Comparison of ENCODE assay signal across 1 cellular context in the genomic region with DNA sequence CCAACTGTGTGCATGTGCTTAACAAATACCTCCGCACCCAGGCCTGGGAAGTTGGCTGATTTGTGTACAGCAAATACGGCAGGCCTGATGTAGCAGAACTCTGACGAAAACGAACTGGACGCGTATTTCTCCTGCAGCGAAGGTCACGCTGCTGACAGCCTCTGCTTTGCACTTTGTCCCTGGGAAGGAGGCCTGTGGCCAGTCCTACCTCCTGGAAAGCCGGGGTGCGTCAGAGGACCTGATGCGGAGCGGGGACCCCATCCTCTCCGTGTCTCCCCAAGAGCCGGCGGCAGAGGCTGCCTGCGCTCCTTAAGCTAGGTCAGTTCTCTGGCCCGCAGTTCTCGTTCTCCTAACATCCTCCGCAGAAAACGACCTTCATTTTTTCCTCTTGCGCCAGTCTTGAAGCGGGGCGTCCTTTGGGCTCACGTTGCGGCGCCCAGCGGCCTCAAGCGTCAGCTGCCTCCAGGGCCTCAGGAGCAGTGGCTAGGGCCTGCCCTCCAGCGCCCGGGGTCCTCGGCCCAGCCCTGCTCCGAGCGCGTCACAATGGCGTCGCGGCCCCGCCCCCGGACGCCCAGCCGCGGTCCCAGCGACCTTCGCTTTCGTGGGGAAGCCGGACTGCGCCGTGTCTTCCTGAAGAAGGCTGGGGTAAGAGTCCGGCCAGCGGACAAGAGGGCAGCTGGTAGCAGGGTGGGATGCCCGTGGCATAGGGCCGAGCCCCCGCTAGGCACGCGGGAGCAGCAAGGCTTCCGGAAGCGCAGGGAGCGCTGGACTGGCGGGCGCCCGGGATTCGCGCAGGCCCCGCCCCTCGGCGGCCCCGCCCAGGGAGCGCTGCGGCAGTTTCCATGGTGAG.
TF ChIP-seq lines count a peak whose summit lies in the region.

Gene ZNF487 (plus strand): TSS at position 821 of the 850 bp plus-strand sequence. CDS start 38,703 bp downstream, outside the sequence.

TF ChIP-seq in HepG2, 621 proteins besides CTCF, POLR2A, EP300 and RAD21 (continued from another document):
- TF ChIP-seq, protein P1, sequence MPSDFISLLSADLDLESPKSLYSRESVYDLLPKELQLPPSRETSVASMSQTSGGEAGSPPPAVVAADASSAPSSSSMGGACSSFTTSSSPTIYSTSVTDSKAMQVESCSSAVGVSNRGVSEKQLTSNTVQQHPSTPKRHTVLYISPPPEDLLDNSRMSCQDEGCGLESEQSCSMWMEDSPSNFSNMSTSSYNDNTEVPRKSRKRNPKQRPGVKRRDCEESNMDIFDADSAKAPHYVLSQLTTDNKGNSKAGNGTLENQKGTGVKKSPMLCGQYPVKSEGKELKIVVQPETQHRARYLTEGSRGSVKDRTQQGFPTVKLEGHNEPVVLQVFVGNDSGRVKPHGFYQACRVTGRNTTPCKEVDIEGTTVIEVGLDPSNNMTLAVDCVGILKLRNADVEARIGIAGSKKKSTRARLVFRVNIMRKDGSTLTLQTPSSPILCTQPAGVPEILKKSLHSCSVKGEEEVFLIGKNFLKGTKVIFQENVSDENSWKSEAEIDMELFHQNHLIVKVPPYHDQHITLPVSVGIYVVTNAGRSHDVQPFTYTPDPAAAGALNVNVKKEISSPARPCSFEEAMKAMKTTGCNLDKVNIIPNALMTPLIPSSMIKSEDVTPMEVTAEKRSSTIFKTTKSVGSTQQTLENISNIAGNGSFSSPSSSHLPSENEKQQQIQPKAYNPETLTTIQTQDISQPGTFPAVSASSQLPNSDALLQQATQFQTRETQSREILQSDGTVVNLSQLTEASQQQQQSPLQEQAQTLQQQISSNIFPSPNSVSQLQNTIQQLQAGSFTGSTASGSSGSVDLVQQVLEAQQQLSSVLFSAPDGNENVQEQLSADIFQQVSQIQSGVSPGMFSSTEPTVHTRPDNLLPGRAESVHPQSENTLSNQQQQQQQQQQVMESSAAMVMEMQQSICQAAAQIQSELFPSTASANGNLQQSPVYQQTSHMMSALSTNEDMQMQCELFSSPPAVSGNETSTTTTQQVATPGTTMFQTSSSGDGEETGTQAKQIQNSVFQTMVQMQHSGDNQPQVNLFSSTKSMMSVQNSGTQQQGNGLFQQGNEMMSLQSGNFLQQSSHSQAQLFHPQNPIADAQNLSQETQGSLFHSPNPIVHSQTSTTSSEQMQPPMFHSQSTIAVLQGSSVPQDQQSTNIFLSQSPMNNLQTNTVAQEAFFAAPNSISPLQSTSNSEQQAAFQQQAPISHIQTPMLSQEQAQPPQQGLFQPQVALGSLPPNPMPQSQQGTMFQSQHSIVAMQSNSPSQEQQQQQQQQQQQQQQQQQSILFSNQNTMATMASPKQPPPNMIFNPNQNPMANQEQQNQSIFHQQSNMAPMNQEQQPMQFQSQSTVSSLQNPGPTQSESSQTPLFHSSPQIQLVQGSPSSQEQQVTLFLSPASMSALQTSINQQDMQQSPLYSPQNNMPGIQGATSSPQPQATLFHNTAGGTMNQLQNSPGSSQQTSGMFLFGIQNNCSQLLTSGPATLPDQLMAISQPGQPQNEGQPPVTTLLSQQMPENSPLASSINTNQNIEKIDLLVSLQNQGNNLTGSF (CRISPR knock-in tag; IDR thresholded peaks at IDR 0.05) = peak; percentile 54; the same call in 1 of the 2 replicates
- no peak for TF ChIP-seq ZSCAN12 (CRISPR knock-in tag; IDR thresholded peaks at IDR 0.05)
- peak; percentile 92 for TF ChIP-seq ZBTB3 (CRISPR knock-in tag; IDR thresholded peaks at IDR 0.05; ENCODE audit: borderline replicate concordance, low read depth)
- TF ChIP-seq MIXL1 (CRISPR knock-in tag; IDR thresholded peaks at IDR 0.05) = 0 out of 2 replicates have a peak, but pooled peaks have one; percentile 9
- TF ChIP-seq REST (IDR thresholded peaks at IDR 0.05; ENCODE audit: borderline replicate concordance in 1 of 2, low read depth in 1 of 2, low read length in 2 of 2) = no peak
- TF ChIP-seq HMG20B (CRISPR knock-in tag; conservative IDR thresholded peaks at IDR 0.05) = no peak
- TF ChIP-seq, protein P2, sequence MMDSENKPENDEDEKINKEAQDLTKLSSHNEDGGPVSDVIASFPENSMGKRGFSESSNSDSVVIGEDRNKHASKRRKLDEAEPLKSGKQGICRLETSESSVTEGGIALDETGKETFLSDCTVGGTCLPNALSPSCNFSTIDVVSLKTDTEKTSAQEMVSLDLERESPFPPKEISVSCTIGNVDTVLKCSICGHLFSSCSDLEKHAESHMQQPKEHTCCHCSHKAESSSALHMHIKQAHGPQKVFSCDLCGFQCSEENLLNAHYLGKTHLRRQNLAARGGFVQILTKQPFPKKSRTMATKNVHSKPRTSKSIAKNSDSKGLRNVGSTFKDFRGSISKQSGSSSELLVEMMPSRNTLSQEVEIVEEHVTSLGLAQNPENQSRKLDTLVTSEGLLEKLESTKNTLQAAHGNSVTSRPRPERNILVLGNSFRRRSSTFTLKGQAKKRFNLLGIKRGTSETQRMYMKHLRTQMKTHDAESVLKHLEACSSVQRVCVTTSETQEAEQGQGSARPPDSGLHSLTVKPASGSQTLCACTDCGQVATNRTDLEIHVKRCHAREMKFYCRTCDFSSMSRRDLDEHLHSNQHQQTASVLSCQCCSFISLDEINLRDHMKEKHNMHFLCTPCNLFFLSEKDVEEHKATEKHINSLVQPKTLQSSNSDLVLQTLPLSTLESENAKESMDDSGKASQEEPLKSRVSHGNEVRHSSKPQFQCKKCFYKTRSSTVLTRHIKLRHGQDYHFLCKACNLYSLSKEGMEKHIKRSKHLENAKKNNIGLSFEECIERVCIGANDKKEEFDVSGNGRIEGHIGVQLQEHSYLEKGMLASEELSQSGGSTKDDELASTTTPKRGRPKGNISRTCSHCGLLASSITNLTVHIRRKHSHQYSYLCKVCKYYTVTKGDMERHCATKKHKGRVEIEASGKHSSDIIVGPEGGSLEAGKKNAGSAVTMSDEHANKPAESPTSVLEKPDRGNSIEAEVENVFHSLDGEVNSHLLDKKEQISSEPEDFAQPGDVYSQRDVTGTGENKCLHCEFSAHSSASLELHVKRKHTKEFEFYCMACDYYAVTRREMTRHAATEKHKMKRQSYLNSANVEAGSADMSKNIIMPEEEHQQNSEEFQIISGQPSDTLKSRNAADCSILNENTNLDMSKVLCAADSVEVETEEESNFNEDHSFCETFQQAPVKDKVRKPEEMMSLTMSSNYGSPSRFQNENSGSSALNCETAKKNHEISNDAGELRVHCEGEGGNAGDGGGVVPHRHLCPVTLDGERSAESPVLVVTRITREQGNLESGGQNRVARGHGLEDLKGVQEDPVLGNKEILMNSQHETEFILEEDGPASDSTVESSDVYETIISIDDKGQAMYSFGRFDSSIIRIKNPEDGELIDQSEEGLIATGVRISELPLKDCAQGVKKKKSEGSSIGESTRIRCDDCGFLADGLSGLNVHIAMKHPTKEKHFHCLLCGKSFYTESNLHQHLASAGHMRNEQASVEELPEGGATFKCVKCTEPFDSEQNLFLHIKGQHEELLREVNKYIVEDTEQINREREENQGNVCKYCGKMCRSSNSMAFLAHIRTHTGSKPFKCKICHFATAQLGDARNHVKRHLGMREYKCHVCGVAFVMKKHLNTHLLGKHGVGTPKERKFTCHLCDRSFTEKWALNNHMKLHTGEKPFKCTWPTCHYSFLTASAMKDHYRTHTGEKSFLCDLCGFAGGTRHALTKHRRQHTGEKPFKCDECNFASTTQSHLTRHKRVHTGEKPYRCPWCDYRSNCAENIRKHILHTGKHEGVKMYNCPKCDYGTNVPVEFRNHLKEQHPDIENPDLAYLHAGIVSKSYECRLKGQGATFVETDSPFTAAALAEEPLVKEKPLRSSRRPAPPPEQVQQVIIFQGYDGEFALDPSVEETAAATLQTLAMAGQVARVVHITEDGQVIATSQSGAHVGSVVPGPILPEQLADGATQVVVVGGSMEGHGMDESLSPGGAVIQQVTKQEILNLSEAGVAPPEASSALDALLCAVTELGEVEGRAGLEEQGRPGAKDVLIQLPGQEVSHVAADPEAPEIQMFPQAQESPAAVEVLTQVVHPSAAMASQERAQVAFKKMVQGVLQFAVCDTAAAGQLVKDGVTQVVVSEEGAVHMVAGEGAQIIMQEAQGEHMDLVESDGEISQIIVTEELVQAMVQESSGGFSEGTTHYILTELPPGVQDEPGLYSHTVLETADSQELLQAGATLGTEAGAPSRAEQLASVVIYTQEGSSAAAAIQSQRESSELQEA (CRISPR knock-in tag; IDR thresholded peaks at IDR 0.05; ENCODE audit: not compliant biosample characterization) = peak; percentile 79
- no peak for TF ChIP-seq ZNF646 (CRISPR knock-in tag; IDR thresholded peaks at IDR 0.05)
- peak; percentile 97 for TF ChIP-seq ZFX (CRISPR knock-in tag; IDR thresholded peaks at IDR 0.05; ENCODE audit: low read depth)
- TF ChIP-seq, protein P3, sequence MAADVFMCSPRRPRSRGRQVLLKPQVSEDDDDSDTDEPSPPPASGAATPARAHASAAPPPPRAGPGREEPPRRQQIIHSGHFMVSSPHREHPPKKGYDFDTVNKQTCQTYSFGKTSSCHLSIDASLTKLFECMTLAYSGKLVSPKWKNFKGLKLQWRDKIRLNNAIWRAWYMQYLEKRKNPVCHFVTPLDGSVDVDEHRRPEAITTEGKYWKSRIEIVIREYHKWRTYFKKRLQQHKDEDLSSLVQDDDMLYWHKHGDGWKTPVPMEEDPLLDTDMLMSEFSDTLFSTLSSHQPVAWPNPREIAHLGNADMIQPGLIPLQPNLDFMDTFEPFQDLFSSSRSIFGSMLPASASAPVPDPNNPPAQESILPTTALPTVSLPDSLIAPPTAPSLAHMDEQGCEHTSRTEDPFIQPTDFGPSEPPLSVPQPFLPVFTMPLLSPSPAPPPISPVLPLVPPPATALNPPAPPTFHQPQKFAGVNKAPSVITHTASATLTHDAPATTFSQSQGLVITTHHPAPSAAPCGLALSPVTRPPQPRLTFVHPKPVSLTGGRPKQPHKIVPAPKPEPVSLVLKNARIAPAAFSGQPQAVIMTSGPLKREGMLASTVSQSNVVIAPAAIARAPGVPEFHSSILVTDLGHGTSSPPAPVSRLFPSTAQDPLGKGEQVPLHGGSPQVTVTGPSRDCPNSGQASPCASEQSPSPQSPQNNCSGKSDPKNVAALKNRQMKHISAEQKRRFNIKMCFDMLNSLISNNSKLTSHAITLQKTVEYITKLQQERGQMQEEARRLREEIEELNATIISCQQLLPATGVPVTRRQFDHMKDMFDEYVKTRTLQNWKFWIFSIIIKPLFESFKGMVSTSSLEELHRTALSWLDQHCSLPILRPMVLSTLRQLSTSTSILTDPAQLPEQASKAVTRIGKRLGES (CRISPR knock-in tag; IDR thresholded peaks at IDR 0.05; ENCODE audit: borderline replicate concordance) = peak; percentile 65; the same call in 1 of the 2 replicates
- TF ChIP-seq GFI1 (CRISPR knock-in tag; IDR thresholded peaks at IDR 0.05; ENCODE audit: borderline replicate concordance) = no peak
- peak; percentile 81 for TF ChIP-seq ZNF878 (CRISPR knock-in tag; IDR thresholded peaks at IDR 0.05)
- no peak for TF ChIP-seq ZFP62 (CRISPR knock-in tag; IDR thresholded peaks at IDR 0.05)
